8 cellular contexts compared by ENCODE assay signal in the genomic region with DNA sequence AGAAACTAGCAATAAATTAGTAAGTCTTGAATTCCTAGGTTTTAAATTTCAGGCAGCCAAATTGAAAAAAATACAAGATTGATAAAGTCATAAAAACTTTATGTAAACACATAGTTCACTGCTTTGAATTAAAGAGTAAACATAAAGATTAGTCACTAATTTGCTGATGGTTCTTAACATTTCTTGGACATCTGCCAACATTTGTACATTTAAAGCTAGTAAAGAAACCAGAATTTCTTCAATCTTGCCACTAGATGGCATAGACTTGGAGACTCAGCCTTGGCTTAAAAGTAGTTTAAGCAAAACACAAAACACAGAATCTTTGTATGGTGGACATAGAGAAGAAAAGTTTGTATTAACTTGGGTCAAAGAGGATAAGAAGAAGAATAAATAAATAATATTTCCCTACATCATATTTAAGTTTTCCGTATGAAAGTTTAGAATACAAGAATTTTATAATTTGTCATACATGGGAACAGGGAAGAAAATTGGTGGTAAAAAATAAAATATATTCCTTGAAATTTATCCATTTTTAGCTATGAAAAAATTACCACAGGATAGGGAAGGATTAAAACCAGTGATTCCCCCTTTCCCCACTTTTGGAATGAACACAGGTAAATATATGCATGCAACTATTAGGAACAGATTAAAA. TPM values are rescaled to one million over a fixed set of nuclear protein-coding genes. Genes with fewer than 3 reads are reported as not detected.
DNase-seq lines count a peak whose midpoint lies in the region; ATAC-seq and TF ChIP-seq lines count a peak whose summit lies in the region.

No MANE protein-coding gene starts in this region.

- CTCF ChIA-PET in HEK293 (lab: Yijun Ruan, JAX), result interaction anchor here (0.5 to 11.0 kb wide), 38 partner anchors 8 to 642 kb away, joined by 3 to 368 read pairs (median 3); a partner anchor contains a TSS

- in situ Hi-C loops in gastrocnemius medialis (cut with MboI; ENCODE audit: low sequenced_read_pairs in 4 of 4), result no loop called here

- no peak for TF ChIP-seq CTCF in HEK293 (tag by site-specific recombination; IDR thresholded peaks at IDR 0.05)
- peak; percentile 85 for TF ChIP-seq CTCF in foreskin keratinocyte (conservative IDR thresholded peaks at IDR 0.05)
- TF ChIP-seq CTCF in gastrocnemius medialis (IDR thresholded peaks at IDR 0.05 in 4 of 5, conservative IDR thresholded peaks at IDR 0.05 in 1 of 5), result peak in 3 of 5 experiments; percentile 38 to 53 (median 46)

- H3K4me3 Mint-ChIP-seq in T-helper 17 cell, result no peak overlapping the region

- no peaks in the 10 kb centered on the region for H3K4me1 ChIP-seq in HEK293 (ENCODE audit: control insufficient read depth, insufficient read depth, low read length)
- peaks cover 15% of the 10 kb centered on the region for H3K4me1 ChIP-seq in foreskin keratinocyte
- no peaks in the 10 kb centered on the region for H3K4me1 ChIP-seq in gastrocnemius medialis

- H3K36me3 ChIP-seq in HEK293 (ENCODE audit: control insufficient read depth in 2 of 2, insufficient read depth in 1 of 2, low read length in 2 of 2), result no peaks in the 10 kb centered on the region
- H3K36me3 ChIP-seq in gastrocnemius medialis, result no peaks in the 10 kb centered on the region

- H3K27me3 ChIP-seq in foreskin keratinocyte, result peaks cover 43% of the 10 kb centered on the region
- no peaks in the 10 kb centered on the region for H3K27me3 ChIP-seq in gastrocnemius medialis

- no peak for TF ChIP-seq POLR2A in gastrocnemius medialis (IDR thresholded peaks at IDR 0.05)

- no peaks in the 10 kb centered on the region for H3K9me3 ChIP-seq in HEK293 (ENCODE audit: control insufficient read depth, insufficient read depth, low read depth, low read length)
- H3K9me3 ChIP-seq in T-helper 17 cell (ENCODE audit: control insufficient read depth, low read length, poor library complexity, severe bottlenecking), result no peaks in the 10 kb centered on the region
- no peaks in the 10 kb centered on the region for H3K9me3 ChIP-seq in gastrocnemius medialis

- H3K27ac Mint-ChIP-seq in T-helper 17 cell, result no peak overlapping the region

- peak; percentile 49 for DNase-seq in Daoy (ENCODE audit: low read depth)
- peak; percentile 58 for DNase-seq in NCI-H2029 (lab: John Stamatoyannopoulos, UW)
- no peak for DNase-seq in T-helper 17 cell
- peak; percentile 53 to 71 for DNase-seq in foreskin keratinocyte
- DNase-seq in gastrocnemius medialis, result no peak
- DNase-seq in stimulated activated CD4-positive, alpha-beta T cell treated with anti-CD3 and anti-CD28 coated beads, Interleukin-1b, Interleukin-23, amount 100 ng/mL, for 48 hours, result no peak

- peaks cover 3% of the 10 kb centered on the region for H3K36me3 Mint-ChIP-seq in T-helper 17 cell (ENCODE audit: low read depth)

- peaks cover 52% of the 10 kb centered on the region for H3K27me3 Mint-ChIP-seq in T-helper 17 cell

- POLR2A ChIA-PET in HEK293 (lab: Yijun Ruan, JAX), result interaction anchor here (0.6 to 2.7 kb wide), 3 partner anchors 40 to 43 kb away, joined by 3 to 15 read pairs (median 3); a partner anchor contains a TSS

- H3K27ac ChIP-seq in HEK293 (ENCODE audit: extremely low read depth, low read depth, low read length) (no peak overlapping the region), foreskin keratinocyte (no peak overlapping the region), gastrocnemius medialis (no peak overlapping the region)

- intact Hi-C loops in gastrocnemius medialis (cut with DNase I; ENCODE audit: low total_unique reads), result loop anchor here (2.0 kb wide), 1 partner anchor 47 kb away; no protein-coding TSS in a partner anchor

- peaks cover 6% of the 10 kb centered on the region for H3K4me1 Mint-ChIP-seq in T-helper 17 cell

- ATAC-seq in T-helper 17 cell (peak; percentile 63), foreskin keratinocyte (peak; percentile 40), gastrocnemius medialis (no peak), GM19467 (IDR thresholded peaks at IDR 0.05; ENCODE audit: unreplicated experiment) (no peak)

- H3K4me3 ChIP-seq in HEK293 (ENCODE audit: low read depth, low read length), result no peak overlapping the region
- no peak overlapping the region for H3K4me3 ChIP-seq in gastrocnemius medialis

TF ChIP-seq in HEK293, 187 proteins besides CTCF, POLR2A, EP300 and RAD21 (continues in another document):
- TF ChIP-seq ZNF558 (tag by site-specific recombination; IDR thresholded peaks at IDR 0.05) (peak; percentile 60; the same call in 1 of the 2 replicates), WT1 (tag by site-specific recombination; IDR thresholded peaks at IDR 0.05) (peak; percentile 78), ZEB2 (tag by site-specific recombination; IDR thresholded peaks at IDR 0.05) (peak; percentile 91), ZSCAN30 (tag by site-specific recombination; IDR thresholded peaks at IDR 0.05) (peak; percentile 63; the same call in 1 of the 2 replicates), ZNF776 (tag by site-specific recombination; IDR thresholded peaks at IDR 0.05; ENCODE audit: borderline replicate concordance) (no peak), KLF1 (tag by site-specific recombination; IDR thresholded peaks at IDR 0.05) (no peak), ZNF324 (tag by site-specific recombination; IDR thresholded peaks at IDR 0.05) (peak; percentile 76; the same call in 1 of the 2 replicates), ZNF747 (tag by site-specific recombination; IDR thresholded peaks at IDR 0.05) (no peak), ZNF404 (tag by site-specific recombination; IDR thresholded peaks at IDR 0.05) (no peak), ZNF133 (tag by site-specific recombination; IDR thresholded peaks at IDR 0.05) (no peak), ZNF664 (tag by site-specific recombination; IDR thresholded peaks at IDR 0.05) (no peak), ZNF529 (tag by site-specific recombination; IDR thresholded peaks at IDR 0.05; ENCODE audit: insufficient replicate concordance) (peak; percentile 29), SP3 (tag by site-specific recombination; IDR thresholded peaks at IDR 0.05) (no peak)
- TF ChIP-seq, protein P1, sequence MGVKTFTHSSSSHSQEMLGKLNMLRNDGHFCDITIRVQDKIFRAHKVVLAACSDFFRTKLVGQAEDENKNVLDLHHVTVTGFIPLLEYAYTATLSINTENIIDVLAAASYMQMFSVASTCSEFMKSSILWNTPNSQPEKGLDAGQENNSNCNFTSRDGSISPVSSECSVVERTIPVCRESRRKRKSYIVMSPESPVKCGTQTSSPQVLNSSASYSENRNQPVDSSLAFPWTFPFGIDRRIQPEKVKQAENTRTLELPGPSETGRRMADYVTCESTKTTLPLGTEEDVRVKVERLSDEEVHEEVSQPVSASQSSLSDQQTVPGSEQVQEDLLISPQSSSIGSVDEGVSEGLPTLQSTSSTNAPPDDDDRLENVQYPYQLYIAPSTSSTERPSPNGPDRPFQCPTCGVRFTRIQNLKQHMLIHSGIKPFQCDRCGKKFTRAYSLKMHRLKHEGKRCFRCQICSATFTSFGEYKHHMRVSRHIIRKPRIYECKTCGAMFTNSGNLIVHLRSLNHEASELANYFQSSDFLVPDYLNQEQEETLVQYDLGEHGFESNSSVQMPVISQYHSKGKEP (tag by site-specific recombination; IDR thresholded peaks at IDR 0.05), result peak; percentile 85
- TF ChIP-seq, protein P2, sequence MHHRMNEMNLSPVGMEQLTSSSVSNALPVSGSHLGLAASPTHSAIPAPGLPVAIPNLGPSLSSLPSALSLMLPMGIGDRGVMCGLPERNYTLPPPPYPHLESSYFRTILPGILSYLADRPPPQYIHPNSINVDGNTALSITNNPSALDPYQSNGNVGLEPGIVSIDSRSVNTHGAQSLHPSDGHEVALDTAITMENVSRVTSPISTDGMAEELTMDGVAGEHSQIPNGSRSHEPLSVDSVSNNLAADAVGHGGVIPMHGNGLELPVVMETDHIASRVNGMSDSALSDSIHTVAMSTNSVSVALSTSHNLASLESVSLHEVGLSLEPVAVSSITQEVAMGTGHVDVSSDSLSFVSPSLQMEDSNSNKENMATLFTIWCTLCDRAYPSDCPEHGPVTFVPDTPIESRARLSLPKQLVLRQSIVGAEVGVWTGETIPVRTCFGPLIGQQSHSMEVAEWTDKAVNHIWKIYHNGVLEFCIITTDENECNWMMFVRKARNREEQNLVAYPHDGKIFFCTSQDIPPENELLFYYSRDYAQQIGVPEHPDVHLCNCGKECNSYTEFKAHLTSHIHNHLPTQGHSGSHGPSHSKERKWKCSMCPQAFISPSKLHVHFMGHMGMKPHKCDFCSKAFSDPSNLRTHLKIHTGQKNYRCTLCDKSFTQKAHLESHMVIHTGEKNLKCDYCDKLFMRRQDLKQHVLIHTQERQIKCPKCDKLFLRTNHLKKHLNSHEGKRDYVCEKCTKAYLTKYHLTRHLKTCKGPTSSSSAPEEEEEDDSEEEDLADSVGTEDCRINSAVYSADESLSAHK (tag by site-specific recombination; IDR thresholded peaks at IDR 0.05), result peak; percentile 41; the same call in 1 of the 2 replicates
- TF ChIP-seq, protein P3, sequence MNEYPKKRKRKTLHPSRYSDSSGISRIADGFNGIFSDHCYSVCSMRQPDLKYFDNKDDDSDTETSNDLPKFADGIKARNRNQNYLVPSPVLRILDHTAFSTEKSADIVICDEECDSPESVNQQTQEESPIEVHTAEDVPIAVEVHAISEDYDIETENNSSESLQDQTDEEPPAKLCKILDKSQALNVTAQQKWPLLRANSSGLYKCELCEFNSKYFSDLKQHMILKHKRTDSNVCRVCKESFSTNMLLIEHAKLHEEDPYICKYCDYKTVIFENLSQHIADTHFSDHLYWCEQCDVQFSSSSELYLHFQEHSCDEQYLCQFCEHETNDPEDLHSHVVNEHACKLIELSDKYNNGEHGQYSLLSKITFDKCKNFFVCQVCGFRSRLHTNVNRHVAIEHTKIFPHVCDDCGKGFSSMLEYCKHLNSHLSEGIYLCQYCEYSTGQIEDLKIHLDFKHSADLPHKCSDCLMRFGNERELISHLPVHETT (tag by site-specific recombination; IDR thresholded peaks at IDR 0.05), result peak; percentile 83

RNA-seq across cellular contexts. Expression of a gene that starts 41.7 kb away (rescaled TPM):
- total RNA-seq in Daoy (2014; rRNA removed; shearing (Covaris generic)), result 11.9 and 14.0 TPM in 2 replicates
- total RNA-seq in T-helper 17 cell, result 1 to 10 TPM; 5.8 to 8.1 TPM
- 19.3 and 22.6 TPM in 2 replicates for total RNA-seq in foreskin keratinocyte
- polyA plus RNA-seq in foreskin keratinocyte, result 5.4 and 6.6 TPM in 2 replicates
- total RNA-seq in gastrocnemius medialis, result 10 to 100 TPM in 3 of 4 donors, 1 to 10 TPM in 1; 9.3 to 18.4 (median 12.9) TPM

Comparison
In these comparisons a context has a peak if more than half of its experiments do, and no peak if none do; other contexts are left out.
1. DNase-seq: peak in Daoy (single experiment), NCI-H2029 (single experiment) and foreskin keratinocyte (2 of 2); none in T-helper 17 cell (0 of 3), gastrocnemius medialis (0 of 2) and stimulated activated CD4-positive, alpha-beta T cell treated with anti-CD3 and anti-CD28 coated beads, Interleukin-1b, Interleukin-23, amount 100 ng/mL, for 48 hours (single experiment).
2. ATAC-seq: peak in T-helper 17 cell (single experiment) and foreskin keratinocyte (single experiment); none in gastrocnemius medialis (0 of 2) and GM19467 (single experiment).